In the genomic region with DNA sequence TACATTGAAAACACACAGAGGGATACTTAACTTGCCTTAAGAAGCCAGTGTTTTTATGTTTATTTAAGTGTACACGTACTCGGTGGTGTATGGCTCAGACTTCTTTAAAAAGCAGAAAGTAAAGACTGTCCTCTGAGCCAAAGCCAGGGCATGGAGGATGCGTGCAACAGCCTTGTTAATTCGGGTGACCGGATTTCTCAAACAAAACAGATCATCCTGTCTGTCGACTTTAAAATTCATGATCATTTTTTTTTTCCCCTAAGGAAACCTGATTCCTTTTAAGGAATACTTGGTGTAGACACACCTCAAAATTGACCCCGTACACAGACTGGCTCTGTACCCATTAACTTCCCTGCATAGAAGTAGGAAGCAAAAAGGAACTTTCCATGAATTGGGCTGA, we compare ENCODE assay signal across 14 cellular contexts.
A peak's percentile ranks its signal among the peaks of the same experiment; 100 is the strongest.
DNase-seq lines count a peak whose midpoint lies in the region; ATAC-seq and TF ChIP-seq lines count a peak whose summit lies in the region.
"Had no signal": no experiment of that assay in that cellular context is flagged by ENCODE, and none has a peak within 500 bp of the region (broad histone marks: within the 10 kb centered on the region; RNA-seq: fewer than 3 reads in every experiment).

No MANE protein-coding gene starts in this region.

- no peaks in the 10 kb centered on the region for H3K9me3 Mint-ChIP-seq in GM23338
- H3K9me3 Mint-ChIP-seq: activated CD8-positive, alpha-beta T cell treated with anti-CD3 and anti-CD28 coated beads for 36 hours; IgD-negative memory B cell had no signal

- H3K4me1 ChIP-seq in rectal smooth muscle tissue (ENCODE audit: control insufficient read depth, insufficient read depth, low read length) (peaks cover 25% of the 10 kb centered on the region), GM23338 (ENCODE audit: insufficient read depth) (peaks cover 13% of the 10 kb centered on the region)

- H3K9me2 ChIP-seq in GM23338 (ENCODE audit: insufficient read depth), result no peaks in the 10 kb centered on the region

- H3K4me3 ChIP-seq in fibroblast of villous mesenchyme (ENCODE audit: low read depth, low read length), result peak overlapping the region; percentile 32
- H3K4me3 ChIP-seq in rectal smooth muscle tissue (ENCODE audit: low read length), result no peak overlapping the region
- no peak overlapping the region for H3K4me3 ChIP-seq in GM23338
- H3K4me3 ChIP-seq: ovary had no signal

- H3K27ac ChIP-seq in VCaP (peak overlapping the region; percentile 85), rectal smooth muscle tissue (ENCODE audit: low read depth, low read length) (peak overlapping the region; percentile 80), GM23338 (ENCODE audit: low read depth) (no peak overlapping the region)
- H3K27ac ChIP-seq: ovary had no signal

- intact Hi-C loops in head of caudate nucleus (cut with DNase I), result no loop called here

- ATAC-seq in HG02759 (IDR thresholded peaks at IDR 0.05; ENCODE audit: unreplicated experiment) (no peak), GM23338 (no peak)
- ATAC-seq: activated CD8-positive, alpha-beta T cell treated with anti-CD3 and anti-CD28 coated beads for 36 hours had no signal

- DNase-seq in Caki2 (ENCODE audit: low read depth) (peak; percentile 79), fibroblast of villous mesenchyme (ENCODE audit: low read depth) (peak; percentile 78), GM23338 (ENCODE audit: low spot score) (no peak), head of caudate nucleus (no peak), cerebellar nuclear complex (lab: John Stamatoyannopoulos, UW) (no peak)
- DNase-seq: activated CD8-positive, alpha-beta T cell treated with anti-CD3 and anti-CD28 coated beads for 36 hours; activated effector memory CD4-positive, alpha-beta T cell treated with Interleukin-2 at 50 U/mL for 16 hours; NCI-H1694 treated with DMSO at 0.1 percent for 48 hours; NCI-H774; ovary had no signal

- H3K36me3 ChIP-seq in rectal smooth muscle tissue (ENCODE audit: control insufficient read depth, insufficient read depth, low read length) (no peaks in the 10 kb centered on the region), GM23338 (ENCODE audit: insufficient read depth) (no peaks in the 10 kb centered on the region)
- H3K36me3 ChIP-seq: ovary had no signal

- no peak overlapping the region for H3K9ac ChIP-seq in rectal smooth muscle tissue (ENCODE audit: low read length)

- peaks cover 5% of the 10 kb centered on the region; the same call in 1 of the 2 replicates for H4K20me1 ChIP-seq in GM23338 (replicated peaks; ENCODE audit: insufficient read depth)

- H3K4me1 Mint-ChIP-seq in GM23338, result peaks cover 25% of the 10 kb centered on the region
- H3K4me1 Mint-ChIP-seq: IgD-negative memory B cell had no signal

- H3K79me2 ChIP-seq in GM23338 (replicated peaks; ENCODE audit: insufficient read depth), result peaks cover 90% of the 10 kb centered on the region

- H3K27me3 Mint-ChIP-seq in GM23338 (ENCODE audit: insufficient read depth, low read depth, poor library complexity), result peaks cover 4% of the 10 kb centered on the region
- H3K27me3 Mint-ChIP-seq: activated CD8-positive, alpha-beta T cell treated with anti-CD3 and anti-CD28 coated beads for 36 hours had no signal

- in situ Hi-C loops in Caki2 (cut with HindIII; ENCODE audit: low pct_unique_long_range_greater_than_20kb, low sequenced_read_pairs), result no loop called here

- TF ChIP-seq CTCF in VCaP (conservative IDR thresholded peaks at IDR 0.05) (no peak), fibroblast of villous mesenchyme (IDR thresholded peaks at IDR 0.05; ENCODE audit: insufficient read depth, low read depth, low read length) (no peak), GM23338 (conservative IDR thresholded peaks at IDR 0.05; ENCODE audit: low read depth in 2 of 2) (no peak)

- H3K27ac Mint-ChIP-seq in GM23338, result no peak overlapping the region
- H3K27ac Mint-ChIP-seq: activated CD8-positive, alpha-beta T cell treated with anti-CD3 and anti-CD28 coated beads for 36 hours; IgD-negative memory B cell had no signal

- no peak overlapping the region for H3K4me2 ChIP-seq in GM23338

- no peak overlapping the region for H2AFZ ChIP-seq in GM23338

- H3K36me3 Mint-ChIP-seq in GM23338 (ENCODE audit: low read depth), result peaks cover 5% of the 10 kb centered on the region; the same call in 1 of the 3 replicates
- H3K36me3 Mint-ChIP-seq: IgD-negative memory B cell had no signal

- H3F3A ChIP-seq in GM23338 (replicated peaks; ENCODE audit: low read depth), result no peaks in the 10 kb centered on the region

- H3K27me3 ChIP-seq in rectal smooth muscle tissue (ENCODE audit: control insufficient read depth, insufficient read depth, low read length), result no peaks in the 10 kb centered on the region
- no peaks in the 10 kb centered on the region for H3K27me3 ChIP-seq in GM23338 (ENCODE audit: insufficient read depth)
- H3K27me3 ChIP-seq: ovary had no signal

- H3K4me3 Mint-ChIP-seq in GM23338, result no peak overlapping the region
- H3K4me3 Mint-ChIP-seq: activated CD8-positive, alpha-beta T cell treated with anti-CD3 and anti-CD28 coated beads for 36 hours; IgD-negative memory B cell had no signal

TF ChIP-seq in GM23338, 12 proteins besides CTCF, POLR2A, EP300 and RAD21 (continues in another document):
- TF ChIP-seq POLR2AphosphoS5 (IDR thresholded peaks at IDR 0.05; ENCODE audit: low read depth), result no peak
- TF ChIP-seq EZH2phosphoT487 (IDR thresholded peaks at IDR 0.05; ENCODE audit: unreplicated experiment), result no peak
- no peak for TF ChIP-seq ZNF331 (CRISPR knock-in tag; IDR thresholded peaks at IDR 0.05; ENCODE audit: low read depth)
- TF ChIP-seq JUNB (IDR thresholded peaks at IDR 0.05; ENCODE audit: unreplicated experiment), result no peak
- TF ChIP-seq REST (IDR thresholded peaks at IDR 0.05; ENCODE audit: unreplicated experiment), result no peak

Comparison
In these comparisons a context has a peak if more than half of its experiments do, and no peak if none do; other contexts are left out.
1. DNase-seq: peak in Caki2 (single experiment) and fibroblast of villous mesenchyme (single experiment); none in GM23338 (single experiment), head of caudate nucleus (0 of 42) and cerebellar nuclear complex (0 of 2).